18 cellular contexts compared by ENCODE assay signal in the genomic region with DNA sequence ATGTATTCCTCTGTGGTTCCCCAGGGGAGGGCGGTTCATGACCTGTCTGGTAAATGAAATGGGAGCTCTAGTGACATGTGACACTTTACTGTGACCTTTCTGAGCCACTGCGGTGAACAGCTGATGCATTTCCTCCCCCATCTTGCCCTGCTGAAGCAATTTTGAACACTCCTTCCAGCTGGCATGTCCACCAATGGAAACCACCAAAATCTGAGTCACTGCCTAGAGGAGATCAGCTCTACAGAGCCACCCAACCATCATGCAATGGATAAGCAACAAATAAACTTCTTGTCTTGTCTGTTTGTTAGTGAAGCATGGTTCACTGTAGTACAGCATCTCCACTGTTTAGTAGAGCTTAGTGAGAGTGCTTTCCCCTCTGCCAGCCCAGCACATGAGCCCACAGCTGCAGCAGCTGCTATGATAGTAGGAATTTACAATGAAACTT.
DNase-seq lines count a peak whose midpoint lies in the region; ATAC-seq and TF ChIP-seq lines count a peak whose summit lies in the region.
"Had no signal": no experiment of that assay in that cellular context is flagged by ENCODE, and none has a peak within 500 bp of the region (broad histone marks: within the 10 kb centered on the region; RNA-seq: fewer than 3 reads in every experiment).

No MANE protein-coding gene starts in this region.

- H3K36me3 Mint-ChIP-seq in activated T-cell treated with anti-CD3 and anti-CD28 coated beads, Interleukin-2, amount 50 U/mL, for 72 hours (ENCODE audit: insufficient read depth in 2 of 2): no peaks in the 10 kb centered on the region

- H3K4me1 ChIP-seq in adrenal gland (replicated peaks in 1 of 2): no peaks in the 10 kb centered on the region
- H3K4me1 ChIP-seq: testis had no signal

- no peaks in the 10 kb centered on the region for H3K9me3 ChIP-seq in adrenal gland (replicated peaks in 1 of 3)
- H3K9me3 ChIP-seq: testis had no signal

- 49 to 68% (median 60%) methylated on average over 2 of the region's 2 CpGs for WGBS in adrenal gland, 4 donors

- no peak overlapping the region for H3K4me3 ChIP-seq in adrenal gland
- H3K4me3 ChIP-seq: coronary artery, testis had no signal

- no peak for TF ChIP-seq CTCF in adrenal gland (IDR thresholded peaks at IDR 0.05)

- no peaks in the 10 kb centered on the region for H3K4me1 Mint-ChIP-seq in activated T-cell treated with anti-CD3 and anti-CD28 coated beads, Interleukin-2, amount 50 U/mL, for 72 hours (ENCODE audit: low read depth)
- H3K4me1 Mint-ChIP-seq: B cell had no signal

- intact Hi-C loops in left cardiac atrium (cut with DNase I): no loop called here
- intact Hi-C loops in cardiac septum (cut with DNase I): no loop called here
- intact Hi-C loops in adrenal gland (cut with DNase I): no loop called here

- peak; percentile 54 to 68 for ATAC-seq in left cardiac atrium
- no peak for ATAC-seq in HG03095 (IDR thresholded peaks at IDR 0.05; ENCODE audit: unreplicated experiment)
- no peak for ATAC-seq in activated T-cell treated with anti-CD3 and anti-CD28 coated beads, Interleukin-2, amount 50 U/mL, for 72 hours (replicated peaks in 1 of 2)
- ATAC-seq: HCT116, Panc1 had no signal

- H3K9me3 Mint-ChIP-seq in activated T-cell treated with anti-CD3 and anti-CD28 coated beads, Interleukin-2, amount 50 U/mL, for 72 hours: peaks cover 2 to 3% of the 10 kb centered on the region in 2 donors

- TF ChIP-seq POLR2A in adrenal gland (IDR thresholded peaks at IDR 0.05): no peak

- H3K27ac ChIP-seq in adrenal gland: no peak overlapping the region
- H3K27ac ChIP-seq: HL-60, testis had no signal

- H3K4me3 Mint-ChIP-seq in activated T-cell treated with anti-CD3 and anti-CD28 coated beads, Interleukin-2, amount 50 U/mL, for 72 hours: no peak overlapping the region
- H3K4me3 Mint-ChIP-seq: activated T-helper 1 cell treated with anti-CD3 and anti-CD28 coated beads, Interleukin-12 subunit alpha, Interleukin-12 subunit beta, Interleukin-2, Interleukin-4 antibody, amounts not matched to agents 30 ng/mL and 10 ng/mL and 1 ng/mL, durations not matched to agents 14 hours and 24 hours and 36 hours; B cell; neural crest cell had no signal

- H3K36me3 ChIP-seq in adrenal gland (replicated peaks in 1 of 2): no peaks in the 10 kb centered on the region

- no peaks in the 10 kb centered on the region for H3K27me3 Mint-ChIP-seq in activated T-cell treated with anti-CD3 and anti-CD28 coated beads, Interleukin-2, amount 50 U/mL, for 72 hours (ENCODE audit: low read depth)
- H3K27me3 Mint-ChIP-seq: B cell had no signal

- no peaks in the 10 kb centered on the region for H3K27me3 ChIP-seq in adrenal gland
- H3K27me3 ChIP-seq: testis had no signal

- H3K27ac Mint-ChIP-seq in activated T-cell treated with anti-CD3 and anti-CD28 coated beads, Interleukin-2, amount 50 U/mL, for 72 hours: no peak overlapping the region
- H3K27ac Mint-ChIP-seq: activated T-helper 1 cell treated with anti-CD3 and anti-CD28 coated beads, Interleukin-12 subunit alpha, Interleukin-12 subunit beta, Interleukin-2, Interleukin-4 antibody, amounts not matched to agents 30 ng/mL and 10 ng/mL and 1 ng/mL, durations not matched to agents 14 hours and 24 hours and 36 hours; B cell had no signal

- DNase-seq in left cardiac atrium (peak; percentile 51), cardiac septum (ENCODE audit: low spot score) (no peak), adrenal gland (peak in 5 of 7 donors; percentile 15 to 56 (median 22)), kidney tubule cell (ENCODE audit: low spot score) (peak; percentile 95), ureter (ENCODE audit: low spot score) (peak; percentile 46), NCI-H1694 (lab: John Stamatoyannopoulos, UW) (no peak)
- no peak for DNase-seq in activated T-cell treated with anti-CD3 and anti-CD28 coated beads, Interleukin-2, amount 50 U/mL, for 72 hours
- DNase-seq: NCI-H2029; stimulated activated CD4-positive, alpha-beta T cell treated with anti-CD3 and anti-CD28 coated beads, Interleukin-4, amount 100 ng/mL, for 4 hours; testis had no signal

Comparison
In these comparisons a context has a peak if more than half of its experiments do, and no peak if none do; other contexts are left out.
1. DNase-seq: peak in left cardiac atrium (single experiment), adrenal gland (5 of 7), kidney tubule cell (single experiment) and ureter (single experiment); none in cardiac septum (single experiment), activated T-cell treated with anti-CD3 and anti-CD28 coated beads, Interleukin-2, amount 50 U/mL, for 72 hours (0 of 2) and NCI-H1694 (single experiment).
2. ATAC-seq: peak in left cardiac atrium (2 of 2); none in HG03095 (single experiment) and activated T-cell treated with anti-CD3 and anti-CD28 coated beads, Interleukin-2, amount 50 U/mL, for 72 hours (0 of 2).